22 cellular contexts compared by ENCODE assay signal in the genomic region with DNA sequence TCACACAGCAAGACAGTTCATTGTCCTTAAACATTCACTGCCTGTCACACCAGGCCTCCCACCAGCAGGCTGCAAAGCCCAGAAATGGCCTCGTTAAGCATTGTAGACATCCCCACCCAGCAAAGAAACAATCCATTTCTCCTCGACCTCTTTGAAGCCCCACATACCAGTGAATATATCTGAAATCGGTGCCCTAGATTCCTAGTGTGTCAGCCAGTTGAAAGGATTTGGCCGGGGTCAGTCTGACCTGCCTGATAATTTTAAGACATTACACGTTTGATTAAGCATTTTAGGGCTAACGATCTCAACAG.
DNase-seq lines count a peak whose midpoint lies in the region; ATAC-seq, FAIRE-seq and TF ChIP-seq lines count a peak whose summit lies in the region.
"Had no signal": no experiment of that assay in that cellular context is flagged by ENCODE, and none has a peak within 500 bp of the region (broad histone marks: within the 10 kb centered on the region; RNA-seq: fewer than 3 reads in every experiment).

No MANE protein-coding gene starts in this region.

- H3K27ac Mint-ChIP-seq in glutamatergic neuron (ENCODE audit: unreplicated experiment): peak overlapping the region; percentile 10
- H3K27ac Mint-ChIP-seq: activated CD4-positive, alpha-beta memory T cell treated with anti-CD3 and anti-CD28 coated beads, Interleukin-2, amount 10 ng/mL, durations not matched to agents 7 days and 5 days; naive B cell; T-helper 17 cell had no signal

- H3K4me1 ChIP-seq in pancreas (peaks cover 0 to 5% (median 3%) of the 10 kb centered on the region in 3 donors), vagina (peaks cover 9% of the 10 kb centered on the region)
- H3K4me1 ChIP-seq: SJCRH30 had no signal

- H3K4me3 ChIP-seq in pancreas: no peak overlapping the region
- H3K4me3 ChIP-seq in vagina: no peak overlapping the region
- H3K4me3 ChIP-seq: esophagus muscularis mucosa, SJCRH30 had no signal

- no peak for TF ChIP-seq POLR2A in vagina (IDR thresholded peaks at IDR 0.05)

- H3K36me3 ChIP-seq in pancreas (no peaks in the 10 kb centered on the region), vagina (no peaks in the 10 kb centered on the region)
- H3K36me3 ChIP-seq: esophagus muscularis mucosa, SJCRH30 had no signal

- intact Hi-C loops in pancreas (cut with DNase I): no loop called here
- intact Hi-C loops in vagina (cut with DNase I): no loop called here

- H3K27me3 ChIP-seq in pancreas: no peaks in the 10 kb centered on the region
- H3K27me3 ChIP-seq in vagina: no peaks in the 10 kb centered on the region
- H3K27me3 ChIP-seq: esophagus muscularis mucosa, SJCRH30 had no signal

- no peaks in the 10 kb centered on the region for H3K27me3 Mint-ChIP-seq in glutamatergic neuron (ENCODE audit: unreplicated experiment)
- H3K27me3 Mint-ChIP-seq: stimulated activated naive CD8-positive, alpha-beta T cell treated with anti-CD3 and anti-CD28 coated beads, Interleukin-15, amount 100 ng/mL, for 72 hours had no signal

- H3K4me1 Mint-ChIP-seq in glutamatergic neuron (ENCODE audit: low read depth, unreplicated experiment): peaks cover 23% of the 10 kb centered on the region
- H3K4me1 Mint-ChIP-seq: activated CD4-positive, alpha-beta memory T cell treated with anti-CD3 and anti-CD28 coated beads, Interleukin-2, amount 10 ng/mL, durations not matched to agents 7 days and 5 days; central memory CD8-positive, alpha-beta T cell; naive B cell had no signal

- H3K9me3 Mint-ChIP-seq in glutamatergic neuron (ENCODE audit: unreplicated experiment): no peaks in the 10 kb centered on the region
- H3K9me3 Mint-ChIP-seq: activated CD4-positive, alpha-beta memory T cell treated with anti-CD3 and anti-CD28 coated beads, Interleukin-2, amount 10 ng/mL, durations not matched to agents 7 days and 5 days; central memory CD8-positive, alpha-beta T cell; stimulated activated naive CD8-positive, alpha-beta T cell treated with anti-CD3 and anti-CD28 coated beads, Interleukin-15, amount 100 ng/mL, for 72 hours had no signal

- TF ChIP-seq CTCF in glutamatergic neuron (IDR thresholded peaks at IDR 0.05; ENCODE audit: partially characterized antibody, unreplicated experiment) (no peak), pancreas (IDR thresholded peaks at IDR 0.05) (no peak), vagina (IDR thresholded peaks at IDR 0.05) (no peak)

- H3K9me3 ChIP-seq in pancreas (no peaks in the 10 kb centered on the region), vagina (no peaks in the 10 kb centered on the region)
- H3K9me3 ChIP-seq: esophagus muscularis mucosa, SJCRH30 had no signal

- ATAC-seq in pancreas: peak in 2 of 4 donors; percentile 4 to 11
- ATAC-seq in HG03442 (IDR thresholded peaks at IDR 0.05; ENCODE audit: unreplicated experiment): no peak
- ATAC-seq: stimulated activated naive CD8-positive, alpha-beta T cell treated with anti-CD3 and anti-CD28 coated beads, Interleukin-15, amount 100 ng/mL, for 72 hours; T-helper 17 cell had no signal

- 33 to 51% methylated on average over 6 of the region's 6 CpGs for WGBS in pancreas, 2 donors

- FAIRE-seq in pancreas (lab: Jason Lieb, UNC): no peak
- FAIRE-seq: small intestine had no signal

- peak overlapping the region; percentile 13 to 75 (median 42) for H3K27ac ChIP-seq in pancreas
- H3K27ac ChIP-seq in vagina: no peak overlapping the region
- H3K27ac ChIP-seq: esophagus muscularis mucosa, SJCRH30, VCaP had no signal

- DNase-seq in NCI-H1417 (lab: John Stamatoyannopoulos, UW) (peak in 2 of 3 experiments; percentile 21 to 64), NCI-H1417 treated with DMSO at 0.1 percent for 48 hours (lab: John Stamatoyannopoulos, UW) (no peak), NCI-H69 (lab: John Stamatoyannopoulos, UW) (peak; percentile 100), glutamatergic neuron (no peak), pancreas (no peak), LoVo (ENCODE audit: low spot score) (no peak), vagina (ENCODE audit: extremely low spot score in 2 of 2) (no peak)
- DNase-seq: activated CD4-positive, alpha-beta memory T cell treated with anti-CD3 and anti-CD28 coated beads, Interleukin-2, amount 10 ng/mL, durations not matched to agents 7 days and 5 days; GOT3; MM.1S; naive B cell; NCI-H187 treated with DMSO at 0.1 percent for 48 hours; posterior cingulate gyrus; SJCRH30; small intestine; stimulated activated CD4-positive, alpha-beta T cell treated with anti-CD3 and anti-CD28 coated beads, Interleukin-4, amount 100 ng/mL, for 1 hour; stimulated activated naive CD8-positive, alpha-beta T cell treated with anti-CD3 and anti-CD28 coated beads, Interleukin-15, amount 100 ng/mL, for 72 hours; T-helper 17 cell had no signal

- no peaks in the 10 kb centered on the region for H3K36me3 Mint-ChIP-seq in glutamatergic neuron (ENCODE audit: unreplicated experiment)
- H3K36me3 Mint-ChIP-seq: naive B cell had no signal

- no peak overlapping the region for H3K4me3 Mint-ChIP-seq in glutamatergic neuron (ENCODE audit: unreplicated experiment)
- H3K4me3 Mint-ChIP-seq: activated CD4-positive, alpha-beta memory T cell treated with anti-CD3 and anti-CD28 coated beads, Interleukin-2, amount 10 ng/mL, durations not matched to agents 7 days and 5 days; central memory CD8-positive, alpha-beta T cell; naive B cell; stimulated activated naive CD8-positive, alpha-beta T cell treated with anti-CD3 and anti-CD28 coated beads, Interleukin-15, amount 100 ng/mL, for 72 hours; T-helper 17 cell had no signal

Comparison
In these comparisons a context has a peak if more than half of its experiments do, and no peak if none do; other contexts are left out.
1. DNase-seq: peak in NCI-H1417 (2 of 3) and NCI-H69 (single experiment); none in NCI-H1417 treated with DMSO at 0.1 percent for 48 hours (single experiment), glutamatergic neuron (single experiment), pancreas (0 of 6), LoVo (single experiment) and vagina (0 of 2).